In the genomic region with DNA sequence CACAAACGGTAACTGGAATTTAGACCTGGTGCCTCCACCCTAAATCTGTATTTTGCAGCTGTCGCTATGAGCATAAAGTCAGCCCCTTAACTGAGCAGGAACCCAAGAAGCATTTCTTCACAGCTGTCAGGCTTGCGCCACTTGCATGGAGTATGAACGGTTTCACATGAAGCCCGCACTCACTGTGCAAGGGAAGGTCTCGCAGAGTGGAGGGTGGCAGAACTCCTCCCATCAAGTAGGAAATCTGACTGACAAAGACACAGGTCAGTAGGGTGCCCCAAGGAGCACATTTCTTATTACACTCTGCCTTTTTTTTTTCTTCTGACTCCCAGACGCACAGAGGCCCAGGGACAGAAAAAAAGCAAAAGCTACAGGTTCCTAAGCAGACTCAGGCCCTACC, we compare ENCODE assay signal across 28 cellular contexts. TPM values are rescaled to one million over a fixed set of nuclear protein-coding genes. Genes with fewer than 3 reads are reported as not detected.
DNase-seq lines count a peak whose midpoint lies in the region; ATAC-seq, FAIRE-seq and TF ChIP-seq lines count a peak whose summit lies in the region.
"Had no signal": no experiment of that assay in that cellular context is flagged by ENCODE, and none has a peak within 500 bp of the region (broad histone marks: within the 10 kb centered on the region; RNA-seq: fewer than 3 reads in every experiment).

No MANE protein-coding gene starts in this region.

- peaks cover 23% of the 10 kb centered on the region for H3K4me1 ChIP-seq in SJCRH30
- H3K4me1 ChIP-seq: SJSA1 had no signal

- DNase-seq in SIG-M5 treated with dmso at 0.1 percent for 504 hours (lab: John Stamatoyannopoulos, UW; ENCODE audit: unreplicated experiment) (peak; percentile 60), SIG-M5 (lab: John Stamatoyannopoulos, UW) (no peak), SJCRH30 (peak; percentile 80 to 91), left lobe of liver (ENCODE audit: low spot score) (no peak), cerebellar cortex (ENCODE audit: low spot score) (no peak), urothelium cell line (ENCODE audit: low spot score) (no peak), GM10248 (ENCODE audit: extremely low spot score) (no peak)
- DNase-seq: 8988T; CD8-positive, alpha-beta memory T cell; cerebellar nuclear complex; DMS53; GDM1; heart left ventricle; NCI-H1417 treated with DMSO at 0.1 percent for 48 hours; NCI-H2171 treated with DMSO at 0.1 percent for 48 hours; NCI-H526 treated with DMSO at 0.1 percent for 48 hours; occipital lobe; PC-9; stimulated activated CD4-positive, alpha-beta T cell treated with anti-CD3 and anti-CD28 coated beads, Interleukin-12 subunit alpha, Interleukin-12 subunit beta, amount 100 ng/mL, for 4 hours; stimulated activated CD4-positive, alpha-beta T cell treated with anti-CD3 and anti-CD28 coated beads, Interleukin-4, amount 100 ng/mL, for 4 hours; T-helper 17 cell; tibial artery had no signal

- peak; percentile 9 for ATAC-seq in left lobe of liver
- ATAC-seq in stimulated activated memory B cell treated with anti-CD40 and anti-IgM and Interleukin-4, amounts not matched to agents 10 μg/mL and 1 μg/mL and 100 μg/mL, for 72 hours, result no peak
- ATAC-seq: activated naive CD4-positive, alpha-beta T cell treated with anti-CD3 and anti-CD28 coated beads, Interleukin-2, amount 50 U/mL, for 72 hours; HepG2; T-helper 17 cell had no signal

- H3K9me3 Mint-ChIP-seq in stimulated activated memory B cell treated with anti-CD40 and anti-IgM and Interleukin-4, amounts not matched to agents 10 μg/mL and 1 μg/mL and 100 μg/mL, for 72 hours, result no peaks in the 10 kb centered on the region
- H3K9me3 Mint-ChIP-seq: activated naive CD4-positive, alpha-beta T cell treated with anti-CD3 and anti-CD28 coated beads, Interleukin-2, amount 50 U/mL, for 72 hours; CD8-positive, alpha-beta memory T cell; stimulated activated naive CD8-positive, alpha-beta T cell treated with anti-CD3 and anti-CD28 coated beads, Interleukin-15, Interleukin-2, amounts not matched to agents 100 ng/mL and 50 ng/mL, for 24 hours had no signal

- CTCF ChIA-PET in GM10248 (lab: Yijun Ruan, JAX), result no interaction called here

- H3K9me3 ChIP-seq in SJCRH30 (replicated peaks), result no peaks in the 10 kb centered on the region
- H3K9me3 ChIP-seq: heart left ventricle, SJSA1, tibial artery had no signal

- no peak for TF ChIP-seq CTCF in GM10248 (IDR thresholded peaks at IDR 0.05; ENCODE audit: control extremely low read depth, extremely low read depth, low read depth, missing control alignments)

- no peaks in the 10 kb centered on the region for H3K27me3 ChIP-seq in SJCRH30
- H3K27me3 ChIP-seq: heart left ventricle, SJSA1, tibial artery had no signal

- no peaks in the 10 kb centered on the region for H3K36me3 ChIP-seq in SJCRH30
- H3K36me3 ChIP-seq: heart left ventricle, SJSA1, tibial artery had no signal

- no peaks in the 10 kb centered on the region for H3K27me3 Mint-ChIP-seq in stimulated activated memory B cell treated with anti-CD40 and anti-IgM and Interleukin-4, amounts not matched to agents 10 μg/mL and 1 μg/mL and 100 μg/mL, for 72 hours
- H3K27me3 Mint-ChIP-seq: CD8-positive, alpha-beta memory T cell; stimulated activated naive CD8-positive, alpha-beta T cell treated with anti-CD3 and anti-CD28 coated beads, Interleukin-15, Interleukin-2, amounts not matched to agents 100 ng/mL and 50 ng/mL, for 24 hours; T-helper 17 cell had no signal

- no peak overlapping the region for H3K4me3 Mint-ChIP-seq in stimulated activated memory B cell treated with anti-CD40 and anti-IgM and Interleukin-4, amounts not matched to agents 10 μg/mL and 1 μg/mL and 100 μg/mL, for 72 hours
- H3K4me3 Mint-ChIP-seq: stimulated activated naive CD8-positive, alpha-beta T cell treated with anti-CD3 and anti-CD28 coated beads, Interleukin-15, Interleukin-2, amounts not matched to agents 100 ng/mL and 50 ng/mL, for 24 hours; T-helper 17 cell had no signal

- peaks cover 5% of the 10 kb centered on the region for H3K36me3 Mint-ChIP-seq in stimulated activated memory B cell treated with anti-CD40 and anti-IgM and Interleukin-4, amounts not matched to agents 10 μg/mL and 1 μg/mL and 100 μg/mL, for 72 hours

- peak overlapping the region; percentile 68 for H3K27ac ChIP-seq in SJCRH30
- H3K27ac ChIP-seq: PC-9, SJSA1, tibial artery had no signal

- peak overlapping the region; percentile 85 for H3K27ac Mint-ChIP-seq in stimulated activated memory B cell treated with anti-CD40 and anti-IgM and Interleukin-4, amounts not matched to agents 10 μg/mL and 1 μg/mL and 100 μg/mL, for 72 hours
- H3K27ac Mint-ChIP-seq: activated naive CD4-positive, alpha-beta T cell treated with anti-CD3 and anti-CD28 coated beads, Interleukin-2, amount 50 U/mL, for 72 hours; stimulated activated naive CD8-positive, alpha-beta T cell treated with anti-CD3 and anti-CD28 coated beads, Interleukin-15, Interleukin-2, amounts not matched to agents 100 ng/mL and 50 ng/mL, for 24 hours; T-helper 17 cell had no signal

- no peak for FAIRE-seq in urothelium cell line (lab: Jason Lieb, UNC)
- FAIRE-seq: astrocyte, HepG2 had no signal

- POLR2A ChIA-PET in GM10248 (lab: Yijun Ruan, JAX), result no interaction called here

- H3K4me1 Mint-ChIP-seq in stimulated activated memory B cell treated with anti-CD40 and anti-IgM and Interleukin-4, amounts not matched to agents 10 μg/mL and 1 μg/mL and 100 μg/mL, for 72 hours, result peaks cover 72% of the 10 kb centered on the region

- peak overlapping the region; percentile 39 for H3K4me3 ChIP-seq in SJCRH30
- H3K4me3 ChIP-seq: heart left ventricle, PC-9, SJSA1, tibial artery had no signal

RNA-seq across cellular contexts. Expression of gene ELMO1, which starts 58.5 kb away (rescaled TPM):
- 55.4 and 67.2 TPM in 2 replicates for total RNA-seq in SJCRH30 (2014; rRNA removed; shearing (Covaris generic))
- total RNA-seq in left lobe of liver, result 21.2 TPM
- total RNA-seq: SJSA1 had no signal

Comparison
In these comparisons a context has a peak if more than half of its experiments do, and no peak if none do; other contexts are left out.
1. DNase-seq: peak in SIG-M5 treated with dmso at 0.1 percent for 504 hours (single experiment) and SJCRH30 (2 of 2); none in SIG-M5 (single experiment), left lobe of liver (single experiment), cerebellar cortex (single experiment), urothelium cell line (single experiment) and GM10248 (single experiment).